23 cellular contexts compared by ENCODE assay signal in the genomic region with DNA sequence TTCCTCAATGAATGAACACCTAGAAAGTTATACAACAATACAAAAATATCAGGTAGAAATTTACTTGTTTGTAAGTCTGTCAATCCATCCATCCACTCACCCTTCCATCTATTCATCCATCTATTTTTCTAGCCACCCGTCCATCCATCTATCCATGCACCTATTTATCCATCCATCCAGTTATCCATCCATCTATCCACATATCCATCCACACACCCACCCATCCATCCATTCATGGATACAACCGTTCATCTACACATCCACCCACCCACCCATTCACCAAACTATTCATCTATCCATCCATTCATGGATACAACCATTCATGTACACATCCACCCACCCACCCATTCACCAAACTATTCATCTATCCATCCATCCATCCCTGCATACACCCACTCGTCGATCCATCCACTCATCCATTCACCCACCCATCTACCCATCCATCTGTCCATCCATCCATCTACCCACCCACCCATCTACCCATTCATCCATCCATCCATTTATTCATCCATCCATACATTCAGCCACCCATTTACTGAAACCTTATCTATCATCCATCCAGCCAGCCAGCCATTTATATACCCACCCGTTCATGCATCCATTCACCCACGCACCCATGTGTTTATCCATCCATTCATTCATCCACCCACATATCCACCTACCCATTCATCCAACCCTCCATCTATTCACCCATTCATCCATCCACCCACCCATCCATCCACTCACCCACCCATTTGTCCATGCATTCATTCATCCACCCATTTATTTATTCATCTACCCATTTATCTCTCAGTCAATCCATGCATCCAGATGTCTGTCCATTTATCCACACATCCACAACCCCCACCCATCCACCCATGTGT.
"Had no signal": no experiment of that assay in that cellular context is flagged by ENCODE, and none has a peak within 500 bp of the region (broad histone marks: within the 10 kb centered on the region; RNA-seq: fewer than 3 reads in every experiment).

No MANE protein-coding gene starts in this region.

- H3K4me1 Mint-ChIP-seq: nephron progenitor cell had no signal

- H3K36me3 Mint-ChIP-seq: naive thymus-derived CD8-positive, alpha-beta T cell; type B pancreatic cell had no signal

- H3K27ac ChIP-seq: dorsolateral prefrontal cortex, neutrophil, pancreas, right lobe of liver, testis, tibial artery had no signal

- H3K36me3 ChIP-seq: neutrophil, pancreas, right lobe of liver, tibial artery had no signal

- ATAC-seq: left lobe of liver; naive thymus-derived CD8-positive, alpha-beta T cell; pancreas; right lobe of liver; stimulated activated naive CD8-positive, alpha-beta T cell treated with anti-CD3 and anti-CD28 coated beads, Interleukin-15, Interleukin-2, amounts not matched to agents 100 U/mL and 50 U/mL, for 24 hours had no signal

- H3K4me3 Mint-ChIP-seq: naive thymus-derived CD8-positive, alpha-beta T cell; nephron progenitor cell; type B pancreatic cell had no signal

- H3K27me3 Mint-ChIP-seq: progenitor cell of endocrine pancreas, type B pancreatic cell had no signal

- H3K27me3 ChIP-seq: neutrophil, pancreas, right lobe of liver, testis, tibial artery had no signal

- DNase-seq: cerebellar nuclear complex; dorsolateral prefrontal cortex; effector CD4-positive, alpha-beta T cell; kidney; mesendoderm; naive thymus-derived CD8-positive, alpha-beta T cell; nephron progenitor cell; pancreas; right lobe of liver; small intestine; stimulated activated CD4-positive, alpha-beta T cell treated with anti-CD3 and anti-CD28 coated beads, Interleukin-12 subunit alpha, Interleukin-12 subunit beta, amount 100 ng/mL, for 4 hours; stimulated activated CD4-positive, alpha-beta T cell treated with anti-CD3 and anti-CD28 coated beads, Interleukin-1b, Interleukin-23, amount 100 ng/mL, for 48 hours; stimulated activated CD4-positive, alpha-beta T cell treated with anti-CD3 and anti-CD28 coated beads, Interleukin-4, amount 100 ng/mL, for 1 hour; stimulated activated CD8-positive, alpha-beta memory T cell treated with anti-CD3 and anti-CD28 coated beads, Interleukin-4, amount 100 ng/mL, for 48 hours; stimulated activated naive CD8-positive, alpha-beta T cell treated with anti-CD3 and anti-CD28 coated beads, Interleukin-15, Interleukin-2, amounts not matched to agents 100 U/mL and 50 U/mL, for 24 hours; substantia nigra; testis; tibial artery had no signal

- H3K4me1 ChIP-seq: pancreas, right lobe of liver, testis had no signal

- H3K4me3 ChIP-seq: dorsolateral prefrontal cortex, lung, pancreas, right lobe of liver, testis, tibial artery had no signal

- H3K9me3 Mint-ChIP-seq: type B pancreatic cell had no signal

- H3K9me3 ChIP-seq: neutrophil, pancreas, right lobe of liver, testis, tibial artery had no signal

- H3K27ac Mint-ChIP-seq: naive thymus-derived CD8-positive, alpha-beta T cell; nephron progenitor cell; progenitor cell of endocrine pancreas; type B pancreatic cell had no signal
